ENCODE assay signal across 8 cellular contexts in genomic region chr1:36385410-36386261, GRCh38. TPM values are rescaled to one million over a fixed set of nuclear protein-coding genes. Genes with fewer than 3 reads are reported as not detected.
DNase-seq lines count a peak whose midpoint lies in the region; ATAC-seq and TF ChIP-seq lines count a peak whose summit lies in the region.

A gene with protein sequence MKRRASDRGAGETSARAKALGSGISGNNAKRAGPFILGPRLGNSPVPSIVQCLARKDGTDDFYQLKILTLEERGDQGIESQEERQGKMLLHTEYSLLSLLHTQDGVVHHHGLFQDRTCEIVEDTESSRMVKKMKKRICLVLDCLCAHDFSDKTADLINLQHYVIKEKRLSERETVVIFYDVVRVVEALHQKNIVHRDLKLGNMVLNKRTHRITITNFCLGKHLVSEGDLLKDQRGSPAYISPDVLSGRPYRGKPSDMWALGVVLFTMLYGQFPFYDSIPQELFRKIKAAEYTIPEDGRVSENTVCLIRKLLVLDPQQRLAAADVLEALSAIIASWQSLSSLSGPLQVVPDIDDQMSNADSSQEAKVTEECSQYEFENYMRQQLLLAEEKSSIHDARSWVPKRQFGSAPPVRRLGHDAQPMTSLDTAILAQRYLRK (minus strand): TSS chr1:36385924. CDS start chr1:36361332, 24,592 bp downstream.

- no peaks in the 10 kb centered on the region for H3K36me3 Mint-ChIP-seq in type B pancreatic cell

- peak; percentile 85 for ATAC-seq in HG02840 (IDR thresholded peaks at IDR 0.05; ENCODE audit: low FRiP score, unreplicated experiment)
- peak; percentile 89 to 96 (median 94) for ATAC-seq in heart left ventricle

- 0 to 1% (median 1%) methylated on average over 3 to 81 of the region's 82 CpGs for WGBS in adrenal gland, 4 donors
- WGBS in heart left ventricle, 4 donors: 0 to 1% (median 0%) methylated on average over 22 to 82 of the region's 82 CpGs

- H3K4me1 ChIP-seq in adrenal gland (replicated peaks in 1 of 2): peaks cover 30 to 44% of the 10 kb centered on the region in 2 donors
- peaks cover 10 to 84% (median 59%) of the 10 kb centered on the region in 12 donors for H3K4me1 ChIP-seq in heart left ventricle

- H3K27me3 Mint-ChIP-seq in type B pancreatic cell: no peaks in the 10 kb centered on the region

- H3K4me1 Mint-ChIP-seq in type B pancreatic cell (ENCODE audit: unreplicated experiment): peaks cover 42% of the 10 kb centered on the region

- H3K36me3 ChIP-seq in adrenal gland (replicated peaks in 1 of 2): no peaks in the 10 kb centered on the region
- peaks cover 0 to 13% (median 4%) of the 10 kb centered on the region in 9 donors for H3K36me3 ChIP-seq in heart left ventricle

- H3K27ac ChIP-seq in adrenal gland (peak within 1 kb of the TSS; percentile 87 to 98 (median 95)), heart left ventricle (peak within 1 kb of the TSS; percentile 93 to 99 (median 97))

- H3K4me3 Mint-ChIP-seq in type B pancreatic cell: peak within 1 kb of the TSS; percentile 92

- peak within 1 kb of the TSS; percentile 86 for H3K4me3 ChIP-seq in GM12865 (ENCODE audit: low read depth, low read length)
- peak within 1 kb of the TSS; percentile 43 to 99 (median 80) for H3K4me3 ChIP-seq in adrenal gland
- peak within 1 kb of the TSS; percentile 70 to 98 (median 91) for H3K4me3 ChIP-seq in heart left ventricle

- no peak for TF ChIP-seq CTCF in GM12865 (IDR thresholded peaks at IDR 0.05; ENCODE audit: insufficient read depth, low read depth, low read length, missing control alignments)
- no peak for TF ChIP-seq CTCF in adrenal gland (IDR thresholded peaks at IDR 0.05)
- TF ChIP-seq CTCF in heart left ventricle (IDR thresholded peaks at IDR 0.05): no peak
- TF ChIP-seq CTCF in type B pancreatic cell (conservative IDR thresholded peaks at IDR 0.05): no peak

- TF ChIP-seq POLR2A in adrenal gland (IDR thresholded peaks at IDR 0.05): peak; percentile 77 to 84
- peak; percentile 76 to 92 for TF ChIP-seq POLR2A in heart left ventricle (IDR thresholded peaks at IDR 0.05)

- no peaks in the 10 kb centered on the region for H3K9me3 Mint-ChIP-seq in type B pancreatic cell

- DNase-seq in GM12865 (ENCODE audit: low read depth): peak; percentile 99
- peak; percentile 87 for DNase-seq in NCI-H1436 treated with DMSO at 0.1 percent for 48 hours (lab: John Stamatoyannopoulos, UW)
- DNase-seq in T-helper 1 cell: peak; percentile 98 to 99 (median 98)
- peak; percentile 99 for DNase-seq in adrenal gland
- DNase-seq in heart left ventricle: peak; percentile 98 to 99 (median 99)
- peak; percentile 99 for DNase-seq in pons (ENCODE audit: low spot score)
- peak; percentile 97 for DNase-seq in type B pancreatic cell (ENCODE audit: extremely low spot score, unreplicated experiment)

- peak within 1 kb of the TSS; percentile 100 for H3K27ac Mint-ChIP-seq in type B pancreatic cell

- H3K9me3 ChIP-seq in adrenal gland (replicated peaks in 1 of 3): no peaks in the 10 kb centered on the region
- no peaks in the 10 kb centered on the region for H3K9me3 ChIP-seq in heart left ventricle

- H3K27me3 ChIP-seq in adrenal gland: no peaks in the 10 kb centered on the region
- H3K27me3 ChIP-seq in heart left ventricle: no peaks in the 10 kb centered on the region

- intact Hi-C loops in adrenal gland (cut with DNase I): no loop called here
- intact Hi-C loops in heart left ventricle (cut with DNase I): loop anchor here in 2 of 10 donors (1.0 to 10.0 kb wide), 2 partner anchors 12 to 161 kb away; partner anchors contain the start of genes LSM10 (in 1 of the 2) and THRAP3 (in 1 of the 2)

RNA-seq across cellular contexts. Expression of the gene that starts here (rescaled TPM):
- total RNA-seq in adrenal gland: 10 to 100 TPM; 23.7 to 31.2 (median 26.8) TPM
- polyA plus RNA-seq in adrenal gland: 10 to 100 TPM in 2 of 3 donors, 1 to 10 TPM in 1; 9.8 to 20.4 (median 11.1) TPM
- total RNA-seq in heart left ventricle: 100 to 1,000 TPM in 1 of 9 donors, 10 to 100 TPM in 8; 50.4 to 114 (median 59.4) TPM
- 10 to 100 TPM; 27.9 to 75.2 TPM for polyA plus RNA-seq in heart left ventricle
- total RNA-seq in type B pancreatic cell (ENCODE audit: low replicate concordance): 58.5 and 59.5 TPM in 2 replicates

Comparison
In these comparisons a context has a peak if more than half of its experiments do, and no peak if none do; other contexts are left out.
1. Peak in every context shown above with its lines: DNase-seq, ATAC-seq, H3K4me3 ChIP-seq and H3K27ac ChIP-seq.